In the genomic region with DNA sequence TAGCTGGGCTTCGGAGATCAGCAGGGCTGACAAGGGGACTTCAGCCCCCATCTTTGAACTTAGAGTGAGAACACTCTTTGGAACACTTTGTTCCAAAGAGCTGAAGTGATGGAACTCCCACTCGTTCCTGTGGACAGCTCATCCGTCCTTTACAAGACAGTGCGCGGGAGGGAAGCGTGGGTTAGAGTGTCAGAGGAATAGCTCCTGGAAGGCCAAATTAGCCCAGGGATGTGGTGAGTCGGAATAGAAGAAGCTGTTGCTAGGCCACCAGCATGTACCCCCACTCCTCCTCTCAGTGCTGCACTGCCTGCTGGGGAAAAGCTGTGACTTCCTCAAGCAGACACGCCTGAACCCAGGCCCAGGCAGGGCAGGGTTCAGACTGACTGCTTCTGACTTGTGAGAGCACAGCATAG, we compare ENCODE assay signal across 8 cellular contexts. TPM values are rescaled to one million over a fixed set of nuclear protein-coding genes. Genes with fewer than 3 reads are reported as not detected.
DNase-seq lines count a peak whose midpoint lies in the region; ATAC-seq and TF ChIP-seq lines count a peak whose summit lies in the region.

No MANE protein-coding gene starts in this region.

- H3K27me3 ChIP-seq in right atrium auricular region (no peaks in the 10 kb centered on the region), GM23338 (ENCODE audit: insufficient read depth) (no peaks in the 10 kb centered on the region)

- no peak for ATAC-seq in GM23338

- no peak overlapping the region for H2AFZ ChIP-seq in GM23338

- TF ChIP-seq CTCF in right atrium auricular region (IDR thresholded peaks at IDR 0.05) (no peak), GM23338 (conservative IDR thresholded peaks at IDR 0.05; ENCODE audit: low read depth in 2 of 2) (no peak)

- H3K9me3 Mint-ChIP-seq in activated T-cell treated with anti-CD3 and anti-CD28 coated beads, Interleukin-2, amount 50 U/mL, for 24 hours: no peaks in the 10 kb centered on the region
- H3K9me3 Mint-ChIP-seq in GM23338: no peaks in the 10 kb centered on the region

- H3K79me2 ChIP-seq in GM23338 (replicated peaks; ENCODE audit: insufficient read depth): peaks cover 40% of the 10 kb centered on the region

- H3K36me3 ChIP-seq in right atrium auricular region (no peaks in the 10 kb centered on the region), GM23338 (ENCODE audit: insufficient read depth) (no peaks in the 10 kb centered on the region)

- no peaks in the 10 kb centered on the region for H3F3A ChIP-seq in GM23338 (replicated peaks; ENCODE audit: low read depth)

- no peaks in the 10 kb centered on the region for H3K27me3 Mint-ChIP-seq in activated T-cell treated with anti-CD3 and anti-CD28 coated beads, Interleukin-2, amount 50 U/mL, for 24 hours
- H3K27me3 Mint-ChIP-seq in GM23338 (ENCODE audit: insufficient read depth, low read depth, poor library complexity): peaks cover 2% of the 10 kb centered on the region

- H3K27ac ChIP-seq in right atrium auricular region: peak overlapping the region; percentile 99
- peak overlapping the region in 20 of 21 experiments; percentile 3 to 99 (median 98) for H3K27ac ChIP-seq in skin epidermis
- no peak overlapping the region for H3K27ac ChIP-seq in GM23338 (ENCODE audit: low read depth)

- H3K4me2 ChIP-seq in GM23338: no peak overlapping the region

- no peak overlapping the region for H3K4me3 Mint-ChIP-seq in activated T-cell treated with anti-CD3 and anti-CD28 coated beads, Interleukin-2, amount 50 U/mL, for 24 hours
- no peak overlapping the region; the same call in 2 of the 3 replicates for H3K4me3 Mint-ChIP-seq in GM23338

- no peaks in the 10 kb centered on the region for H3K9me3 ChIP-seq in right atrium auricular region

- DNase-seq in HT1080 (ENCODE audit: low read depth): peak; percentile 50
- DNase-seq in activated T-cell treated with anti-CD3 and anti-CD28 coated beads, Interleukin-2, amount 50 U/mL, for 24 hours: peak; percentile 31
- peak; percentile 73 for DNase-seq in right atrium auricular region (ENCODE audit: low spot score)
- no peak for DNase-seq in stimulated activated CD4-positive, alpha-beta T cell treated with anti-CD3 and anti-CD28 coated beads, Interleukin-1b, Interleukin-23, amount 100 ng/mL, for 48 hours
- DNase-seq in activated CD4-positive, CD25-positive, alpha-beta regulatory T cell treated with anti-CD3 and anti-CD28 coated beads, Interleukin-2, amount 50 U/mL, for 72 hours: no peak
- DNase-seq in GM23338 (ENCODE audit: low spot score): no peak
- no peak for DNase-seq in NCI-H1092 treated with DMSO at 0.1 percent for 48 hours (lab: John Stamatoyannopoulos, UW)

- no peak overlapping the region for H3K4me3 ChIP-seq in right atrium auricular region
- H3K4me3 ChIP-seq in skin epidermis: peak overlapping the region in 1 of 7 experiments; percentile 64
- no peak overlapping the region for H3K4me3 ChIP-seq in GM23338

- H3K27ac Mint-ChIP-seq in activated T-cell treated with anti-CD3 and anti-CD28 coated beads, Interleukin-2, amount 50 U/mL, for 24 hours: no peak overlapping the region
- no peak overlapping the region; the same call in 1 of the 2 replicates for H3K27ac Mint-ChIP-seq in GM23338

- H3K36me3 Mint-ChIP-seq in activated T-cell treated with anti-CD3 and anti-CD28 coated beads, Interleukin-2, amount 50 U/mL, for 24 hours (ENCODE audit: low read depth): peaks cover 25% of the 10 kb centered on the region
- H3K36me3 Mint-ChIP-seq in GM23338 (ENCODE audit: low read depth): peaks cover 5% of the 10 kb centered on the region

- no peaks in the 10 kb centered on the region for H3K9me2 ChIP-seq in GM23338 (ENCODE audit: insufficient read depth)

- H3K4me1 ChIP-seq in right atrium auricular region (peaks cover 0 to 87% of the 10 kb centered on the region in 2 donors), GM23338 (ENCODE audit: insufficient read depth) (peaks cover 7% of the 10 kb centered on the region)

- peaks cover 16% of the 10 kb centered on the region; the same call in 1 of the 2 replicates for H4K20me1 ChIP-seq in GM23338 (replicated peaks; ENCODE audit: insufficient read depth)

- H3K4me1 Mint-ChIP-seq in activated T-cell treated with anti-CD3 and anti-CD28 coated beads, Interleukin-2, amount 50 U/mL, for 24 hours (ENCODE audit: low read depth): peaks cover 25% of the 10 kb centered on the region
- peaks cover 8% of the 10 kb centered on the region; the same call in 2 of the 3 replicates for H3K4me1 Mint-ChIP-seq in GM23338

TF ChIP-seq in GM23338, 12 proteins besides CTCF, POLR2A, EP300 and RAD21 (continues in another document):
- TF ChIP-seq REST (IDR thresholded peaks at IDR 0.05; ENCODE audit: unreplicated experiment): no peak
- TF ChIP-seq CREB1 (CRISPR knock-in tag; IDR thresholded peaks at IDR 0.05; ENCODE audit: low read depth): no peak
- TF ChIP-seq NANOG (IDR thresholded peaks at IDR 0.05; ENCODE audit: borderline replicate concordance): no peak
- no peak for TF ChIP-seq EZH2phosphoT487 (IDR thresholded peaks at IDR 0.05; ENCODE audit: unreplicated experiment)

RNA-seq across cellular contexts. Expression of gene SDCBP2, which starts 1.7 kb away (rescaled TPM):
- 0.67 and 1.1 TPM in 2 replicates for total RNA-seq in HT1080 (2014; rRNA removed; shearing (Covaris generic))
- polyA plus RNA-seq in HT1080 (2015; cell fraction: cytosol; rRNA removed): 0.89 and 1.00 TPM in 2 replicates
- polyA plus RNA-seq in HT1080 (2015; cell fraction: nucleus; rRNA removed): 1.9 and 2.9 TPM in 2 replicates
- 1 to 10 TPM; 2.9 to 3.9 TPM for total RNA-seq in right atrium auricular region
- 4.6 and 5.3 TPM in 2 replicates for total RNA-seq in GM23338 (2014; rRNA removed; shearing (Covaris generic))
- polyA plus RNA-seq in GM23338 (2016; fragmentation: Nextera tagmentation; extraction: Ambion mirVana): 2.9 and 3.2 TPM in 2 replicates

Comparison
In these comparisons a context has a peak if more than half of its experiments do, and no peak if none do; other contexts are left out.
1. DNase-seq: peak in HT1080 (single experiment), activated T-cell treated with anti-CD3 and anti-CD28 coated beads, Interleukin-2, amount 50 U/mL, for 24 hours (single experiment) and right atrium auricular region (single experiment); none in stimulated activated CD4-positive, alpha-beta T cell treated with anti-CD3 and anti-CD28 coated beads, Interleukin-1b, Interleukin-23, amount 100 ng/mL, for 48 hours (single experiment), activated CD4-positive, CD25-positive, alpha-beta regulatory T cell treated with anti-CD3 and anti-CD28 coated beads, Interleukin-2, amount 50 U/mL, for 72 hours (single experiment), GM23338 (single experiment) and NCI-H1092 treated with DMSO at 0.1 percent for 48 hours (single experiment).